Comparison of ENCODE assay signal across 9 cellular contexts in the genomic region with DNA sequence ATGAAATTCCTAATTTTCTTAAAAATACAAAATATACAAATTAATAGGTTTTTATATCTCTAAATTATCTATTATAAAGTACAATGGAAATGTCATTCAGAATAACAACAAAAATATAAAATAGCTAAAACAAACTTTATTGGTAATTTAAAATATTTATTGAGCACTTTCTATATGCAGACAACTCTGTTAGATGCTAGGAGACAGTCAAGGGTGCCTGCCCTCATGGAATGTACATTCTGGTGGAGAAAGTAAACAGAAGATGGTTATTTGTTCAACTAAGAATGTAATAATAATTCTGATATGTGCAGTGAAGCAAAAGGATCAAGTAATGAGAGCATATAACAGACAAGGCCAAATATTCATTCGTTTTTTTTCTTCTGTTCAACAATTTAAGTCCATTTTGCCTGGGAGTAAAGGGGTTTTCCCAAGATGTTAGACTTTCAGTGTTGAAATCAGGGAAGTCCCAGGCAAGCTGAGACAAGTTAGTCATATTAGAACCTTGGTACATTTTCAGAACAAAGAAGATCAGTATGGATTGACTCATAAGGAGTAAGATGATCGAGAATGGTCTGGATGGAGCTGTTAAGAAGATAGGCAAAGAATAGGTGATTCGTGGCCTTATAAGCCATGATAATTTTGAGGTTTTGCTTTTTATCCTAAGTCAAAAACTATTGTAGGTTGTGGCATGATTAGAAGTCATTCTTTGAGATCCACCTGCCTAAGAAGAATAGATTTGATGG.
A peak's percentile ranks its signal among the peaks of the same experiment; 100 is the strongest.
DNase-seq lines count a peak whose midpoint lies in the region; ATAC-seq, FAIRE-seq and TF ChIP-seq lines count a peak whose summit lies in the region.
"Had no signal": no experiment of that assay in that cellular context is flagged by ENCODE, and none has a peak within 500 bp of the region (broad histone marks: within the 10 kb centered on the region; RNA-seq: fewer than 3 reads in every experiment).

No MANE protein-coding gene starts in this region.

- H3K4me3 ChIP-seq in sigmoid colon, result no peak overlapping the region

- H3K9me3 ChIP-seq in sigmoid colon, result no peaks in the 10 kb centered on the region

- TF ChIP-seq CTCF in sigmoid colon (IDR thresholded peaks at IDR 0.05), result no peak

- TF ChIP-seq POLR2A in sigmoid colon (IDR thresholded peaks at IDR 0.05), result no peak

- no peaks in the 10 kb centered on the region for H3K36me3 ChIP-seq in sigmoid colon

- intact Hi-C loops in sciatic nerve (cut with DNase I) (no loop called here), sigmoid colon (cut with DNase I) (no loop called here)

- 78 to 87% methylated on average over 3 of the region's 3 CpGs for WGBS in sigmoid colon, 2 donors

- H3K27ac Mint-ChIP-seq in activated naive CD4-positive, alpha-beta T cell treated with anti-CD3 and anti-CD28 coated beads, Interleukin-2, amount 50 U/mL, for 72 hours, result peak overlapping the region in 1 of 2 donors; percentile 46

- H3K36me3 Mint-ChIP-seq in activated naive CD4-positive, alpha-beta T cell treated with anti-CD3 and anti-CD28 coated beads, Interleukin-2, amount 50 U/mL, for 72 hours, result peaks cover 4 to 11% of the 10 kb centered on the region in 2 donors

- H3K4me1 ChIP-seq in sigmoid colon, result no peaks in the 10 kb centered on the region

- DNase-seq in activated naive CD4-positive, alpha-beta T cell treated with anti-CD3 and anti-CD28 coated beads, Interleukin-2, amount 50 U/mL, for 72 hours (ENCODE audit: low spot score in 2 of 2), result no peak
- DNase-seq in activated naive CD4-positive, alpha-beta T cell (lab: John Stamatoyannopoulos, UW), result no peak
- DNase-seq in RCC 7860 (ENCODE audit: low spot score) (peak; percentile 73), sciatic nerve (ENCODE audit: low spot score) (no peak), sigmoid colon (no peak)
- no peak for DNase-seq in stimulated activated naive CD8-positive, alpha-beta T cell treated with anti-CD3 and anti-CD28 coated beads, Interleukin-15, Interleukin-2, amounts not matched to agents 100 U/mL and 50 U/mL, for 24 hours

- TF ChIP-seq EP300 in sigmoid colon (IDR thresholded peaks at IDR 0.05), result no peak

- H3K27me3 ChIP-seq in sigmoid colon, result no peaks in the 10 kb centered on the region

- no peak overlapping the region for H3K27ac ChIP-seq in sigmoid colon

- ATAC-seq in activated naive CD4-positive, alpha-beta T cell treated with anti-CD3 and anti-CD28 coated beads, Interleukin-2, amount 50 U/mL, for 72 hours, result peak; percentile 99 to 100
- ATAC-seq in HG02763 (IDR thresholded peaks at IDR 0.05; ENCODE audit: unreplicated experiment), result peak; percentile 96
- ATAC-seq in stimulated activated naive CD8-positive, alpha-beta T cell treated with anti-CD3 and anti-CD28 coated beads, Interleukin-15, Interleukin-2, amounts not matched to agents 100 U/mL and 50 U/mL, for 24 hours, result peak; percentile 98
- no peak for ATAC-seq in sciatic nerve
- no peak for ATAC-seq in SK-N-SH treated with all-trans-retinoic acid at 6 μM for 48 hours
- ATAC-seq: left lobe of liver had no signal

- peak; percentile 45 for FAIRE-seq in RCC 7860 (lab: Jason Lieb, UNC)

- H3K9me3 Mint-ChIP-seq in activated naive CD4-positive, alpha-beta T cell treated with anti-CD3 and anti-CD28 coated beads, Interleukin-2, amount 50 U/mL, for 72 hours, result peaks cover 0 to 5% of the 10 kb centered on the region in 2 donors

TF ChIP-seq in SK-N-SH treated with all-trans-retinoic acid at 6 μM for 48 hours, 23 proteins besides CTCF, POLR2A, EP300 and RAD21:
- TF ChIP-seq OSR1 (CRISPR knock-in tag; IDR thresholded peaks at IDR 0.05) (no peak), PATZ1 (CRISPR knock-in tag; IDR thresholded peaks at IDR 0.05; ENCODE audit: borderline replicate concordance) (no peak), ESRRG (CRISPR knock-in tag; IDR thresholded peaks at IDR 0.05) (no peak), ZC3H10 (CRISPR knock-in tag; IDR thresholded peaks at IDR 0.05) (no peak), RARB (CRISPR knock-in tag; IDR thresholded peaks at IDR 0.05) (no peak), ZNF565 (CRISPR knock-in tag; conservative IDR thresholded peaks at IDR 0.05; ENCODE audit: low read depth) (no peak), GLIS3 (CRISPR knock-in tag; IDR thresholded peaks at IDR 0.05) (no peak), ISL1 (CRISPR knock-in tag; IDR thresholded peaks at IDR 0.05) (no peak), ZFP30 (CRISPR knock-in tag; IDR thresholded peaks at IDR 0.05) (no peak), BACH2 (CRISPR knock-in tag; IDR thresholded peaks at IDR 0.05; ENCODE audit: borderline replicate concordance) (no peak), CSDC2 (CRISPR knock-in tag; IDR thresholded peaks at IDR 0.05) (no peak)
- TF ChIP-seq, protein P1, sequence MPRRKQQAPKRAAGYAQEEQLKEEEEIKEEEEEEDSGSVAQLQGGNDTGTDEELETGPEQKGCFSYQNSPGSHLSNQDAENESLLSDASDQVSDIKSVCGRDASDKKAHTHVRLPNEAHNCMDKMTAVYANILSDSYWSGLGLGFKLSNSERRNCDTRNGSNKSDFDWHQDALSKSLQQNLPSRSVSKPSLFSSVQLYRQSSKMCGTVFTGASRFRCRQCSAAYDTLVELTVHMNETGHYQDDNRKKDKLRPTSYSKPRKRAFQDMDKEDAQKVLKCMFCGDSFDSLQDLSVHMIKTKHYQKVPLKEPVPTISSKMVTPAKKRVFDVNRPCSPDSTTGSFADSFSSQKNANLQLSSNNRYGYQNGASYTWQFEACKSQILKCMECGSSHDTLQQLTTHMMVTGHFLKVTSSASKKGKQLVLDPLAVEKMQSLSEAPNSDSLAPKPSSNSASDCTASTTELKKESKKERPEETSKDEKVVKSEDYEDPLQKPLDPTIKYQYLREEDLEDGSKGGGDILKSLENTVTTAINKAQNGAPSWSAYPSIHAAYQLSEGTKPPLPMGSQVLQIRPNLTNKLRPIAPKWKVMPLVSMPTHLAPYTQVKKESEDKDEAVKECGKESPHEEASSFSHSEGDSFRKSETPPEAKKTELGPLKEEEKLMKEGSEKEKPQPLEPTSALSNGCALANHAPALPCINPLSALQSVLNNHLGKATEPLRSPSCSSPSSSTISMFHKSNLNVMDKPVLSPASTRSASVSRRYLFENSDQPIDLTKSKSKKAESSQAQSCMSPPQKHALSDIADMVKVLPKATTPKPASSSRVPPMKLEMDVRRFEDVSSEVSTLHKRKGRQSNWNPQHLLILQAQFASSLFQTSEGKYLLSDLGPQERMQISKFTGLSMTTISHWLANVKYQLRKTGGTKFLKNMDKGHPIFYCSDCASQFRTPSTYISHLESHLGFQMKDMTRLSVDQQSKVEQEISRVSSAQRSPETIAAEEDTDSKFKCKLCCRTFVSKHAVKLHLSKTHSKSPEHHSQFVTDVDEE (CRISPR knock-in tag; IDR thresholded peaks at IDR 0.05), result no peak
- TF ChIP-seq, protein P2, sequence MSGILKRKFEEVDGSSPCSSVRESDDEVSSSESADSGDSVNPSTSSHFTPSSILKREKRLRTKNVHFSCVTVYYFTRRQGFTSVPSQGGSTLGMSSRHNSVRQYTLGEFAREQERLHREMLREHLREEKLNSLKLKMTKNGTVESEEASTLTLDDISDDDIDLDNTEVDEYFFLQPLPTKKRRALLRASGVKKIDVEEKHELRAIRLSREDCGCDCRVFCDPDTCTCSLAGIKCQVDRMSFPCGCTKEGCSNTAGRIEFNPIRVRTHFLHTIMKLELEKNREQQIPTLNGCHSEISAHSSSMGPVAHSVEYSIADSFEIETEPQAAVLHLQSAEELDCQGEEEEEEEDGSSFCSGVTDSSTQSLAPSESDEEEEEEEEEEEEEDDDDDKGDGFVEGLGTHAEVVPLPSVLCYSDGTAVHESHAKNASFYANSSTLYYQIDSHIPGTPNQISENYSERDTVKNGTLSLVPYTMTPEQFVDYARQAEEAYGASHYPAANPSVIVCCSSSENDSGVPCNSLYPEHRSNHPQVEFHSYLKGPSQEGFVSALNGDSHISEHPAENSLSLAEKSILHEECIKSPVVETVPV (CRISPR knock-in tag; IDR thresholded peaks at IDR 0.05), result no peak
TF ChIP-seq in SK-N-SH treated with all-trans-retinoic acid at 6 μM for 48 hours: peak in this region for 0.

Comparison
In these comparisons a context has a peak if more than half of its experiments do, and no peak if none do; other contexts are left out.
1. ATAC-seq: peak in activated naive CD4-positive, alpha-beta T cell treated with anti-CD3 and anti-CD28 coated beads, Interleukin-2, amount 50 U/mL, for 72 hours (2 of 2), HG02763 (single experiment) and stimulated activated naive CD8-positive, alpha-beta T cell treated with anti-CD3 and anti-CD28 coated beads, Interleukin-15, Interleukin-2, amounts not matched to agents 100 U/mL and 50 U/mL, for 24 hours (single experiment); none in sciatic nerve (single experiment) and SK-N-SH treated with all-trans-retinoic acid at 6 μM for 48 hours (single experiment).